8 cellular contexts compared by ENCODE assay signal in the genomic region with DNA sequence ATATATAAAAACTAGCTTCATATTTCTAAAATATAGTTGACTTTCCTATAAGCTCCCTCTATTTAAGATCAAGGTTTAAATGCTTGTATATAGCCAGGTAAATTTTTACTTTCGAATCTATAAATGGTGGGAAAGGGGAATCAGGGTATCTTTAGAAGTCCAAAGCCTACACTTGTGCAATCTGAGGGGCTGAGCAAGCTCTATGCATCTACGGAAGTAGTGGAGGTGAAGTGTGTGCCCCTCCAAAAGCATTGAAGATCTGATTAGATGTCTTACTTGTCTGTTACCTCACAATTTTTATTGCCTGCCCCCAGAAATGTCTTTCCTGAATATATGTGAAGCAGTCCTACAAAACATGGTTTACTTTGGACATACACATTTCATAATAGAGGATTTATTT. TPM values are rescaled to one million over a fixed set of nuclear protein-coding genes. Genes with fewer than 3 reads are reported as not detected.
DNase-seq lines count a peak whose midpoint lies in the region; TF ChIP-seq lines count a peak whose summit lies in the region.

No MANE protein-coding gene starts in this region.

- no peak overlapping the region for H2AFZ ChIP-seq in Karpas-422 (ENCODE audit: low read length)

- H3K79me2 ChIP-seq in Karpas-422 (ENCODE audit: low read length) = peaks cover 71% of the 10 kb centered on the region

- H3K36me3 Mint-ChIP-seq in chondrocyte (ENCODE audit: low read depth) (no peaks in the 10 kb centered on the region), nephron (ENCODE audit: low read depth) (peaks cover 10% of the 10 kb centered on the region)

- no peaks in the 10 kb centered on the region for H3K27me3 ChIP-seq in Karpas-422 (ENCODE audit: low read length)

- peak overlapping the region; percentile 85 for H3K4me3 ChIP-seq in Karpas-422 (ENCODE audit: low read length)

- DNase-seq in CD1c-positive myeloid dendritic cell (ENCODE audit: extremely low spot score) = peak; percentile 8
- DNase-seq in Karpas-422 = peak; percentile 51
- DNase-seq in chondrocyte (ENCODE audit: low spot score) = no peak
- DNase-seq in NCI-H2171 treated with DMSO at 0.1 percent for 48 hours (lab: John Stamatoyannopoulos, UW) = no peak
- DNase-seq in 8988T = no peak
- no peak for DNase-seq in superior temporal gyrus (ENCODE audit: extremely low spot score)
- no peak for DNase-seq in cerebellum (ENCODE audit: low spot score)

- H3K4me1 ChIP-seq in Karpas-422 (ENCODE audit: low read length) = peaks cover 37% of the 10 kb centered on the region

- H3K36me3 ChIP-seq in Karpas-422 (ENCODE audit: insufficient read depth, low read length) = no peaks in the 10 kb centered on the region

- H3K27ac Mint-ChIP-seq in chondrocyte (ENCODE audit: unreplicated experiment) (no peak overlapping the region), nephron (peak overlapping the region; percentile 93 to 98 (median 98))

- H3K4me2 ChIP-seq in Karpas-422 (ENCODE audit: low read depth, low read length, poor library complexity, severe bottlenecking) = peak overlapping the region; percentile 95

- no peaks in the 10 kb centered on the region for H3K9me3 ChIP-seq in Karpas-422 (ENCODE audit: low read length)

- H3K4me3 Mint-ChIP-seq in chondrocyte (ENCODE audit: unreplicated experiment) (peak overlapping the region; percentile 84), nephron (peak overlapping the region; percentile 97 to 98 (median 98))

- peaks cover 42% of the 10 kb centered on the region for H3K4me1 Mint-ChIP-seq in chondrocyte (ENCODE audit: low read depth)
- peaks cover 32% of the 10 kb centered on the region for H3K4me1 Mint-ChIP-seq in nephron

- H3K27me3 Mint-ChIP-seq in chondrocyte (ENCODE audit: low read depth) (no peaks in the 10 kb centered on the region), nephron (ENCODE audit: low read depth) (no peaks in the 10 kb centered on the region)

- TF ChIP-seq CTCF in chondrocyte (IDR thresholded peaks at IDR 0.05) (no peak), nephron (IDR thresholded peaks at IDR 0.05; ENCODE audit: unreplicated experiment in 3 of 3) (no peak)

- H3K27ac ChIP-seq in Karpas-422 (ENCODE audit: low read length) = peak overlapping the region; percentile 25; the same call in 1 of the 2 replicates

- no peaks in the 10 kb centered on the region for H3K9me3 Mint-ChIP-seq in chondrocyte (ENCODE audit: low read depth)
- H3K9me3 Mint-ChIP-seq in nephron = no peaks in the 10 kb centered on the region

- H3K9ac ChIP-seq in Karpas-422 (ENCODE audit: low read length) = peak overlapping the region; percentile 85

- no peaks in the 10 kb centered on the region for H3K9me2 ChIP-seq in Karpas-422 (replicated peaks; ENCODE audit: insufficient read depth, low read length)

- H4K20me1 ChIP-seq in Karpas-422 (ENCODE audit: insufficient read depth, low read depth, low read length) = no peaks in the 10 kb centered on the region

RNA-seq across cellular contexts. Expression of a gene that starts 1.6 kb away (rescaled TPM):
- 60.9 and 92.9 TPM in 2 replicates for total RNA-seq in Karpas-422 (2014; rRNA removed; shearing (Covaris generic); ENCODE audit: low replicate concordance)
- total RNA-seq in chondrocyte (32.1 to 54.6 TPM (median 35.1 TPM) in 3 replicates), cerebellum (174 TPM)

Comparison
In these comparisons a context has a peak if more than half of its experiments do, and no peak if none do; other contexts are left out.
1. DNase-seq: peak in CD1c-positive myeloid dendritic cell (single experiment) and Karpas-422 (single experiment); none in chondrocyte (single experiment), NCI-H2171 treated with DMSO at 0.1 percent for 48 hours (single experiment), 8988T (single experiment), superior temporal gyrus (single experiment) and cerebellum (single experiment).